25 cellular contexts compared by ENCODE assay signal in the genomic region with DNA sequence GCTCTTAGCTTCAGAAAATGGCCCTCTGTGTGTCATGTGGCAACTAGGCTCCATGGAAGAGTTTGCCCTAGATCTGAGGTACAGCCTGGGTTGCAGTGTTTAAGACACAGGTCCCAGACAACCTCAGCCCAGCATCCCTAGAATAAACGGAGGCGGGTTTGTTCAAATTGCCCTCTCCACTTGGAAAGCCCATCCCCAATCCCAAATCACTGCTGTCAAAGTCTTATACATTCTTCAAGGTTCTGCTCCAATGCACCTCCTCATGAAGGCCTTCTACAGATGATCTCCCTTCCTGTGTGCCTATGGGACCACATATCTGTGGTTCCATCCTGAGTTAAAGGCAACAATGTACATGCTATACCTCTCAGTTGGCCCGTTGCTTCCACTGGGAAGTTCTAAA.
A peak's percentile ranks its signal among the peaks of the same experiment; 100 is the strongest.
DNase-seq lines count a peak whose midpoint lies in the region; ATAC-seq, FAIRE-seq and TF ChIP-seq lines count a peak whose summit lies in the region.
"Had no signal": no experiment of that assay in that cellular context is flagged by ENCODE, and none has a peak within 500 bp of the region (broad histone marks: within the 10 kb centered on the region; RNA-seq: fewer than 3 reads in every experiment).

No MANE protein-coding gene starts in this region.

- CTCF ChIA-PET in IMR-90 (lab: Yijun Ruan, JAX): no interaction called here

- no peak for TF ChIP-seq POLR2A in IMR-90 (IDR thresholded peaks at IDR 0.05; ENCODE audit: low read depth, low read length)

- H3K23ac ChIP-seq in IMR-90 (ENCODE audit: low read depth, low read length): no peak overlapping the region

- peak; percentile 82 for FAIRE-seq in bronchial epithelial cell (lab: Jason Lieb, UNC)
- FAIRE-seq: GM12892 had no signal

- BruUV-seq in IMR-90 (replicated peaks; lab: Mats Ljungman, UMichigan): no TSS peak

- no peaks in the 10 kb centered on the region for H3K27me3 ChIP-seq in IMR-90 (ENCODE audit: control insufficient read depth, insufficient read depth, low read length)
- H3K27me3 ChIP-seq in bronchial epithelial cell (ENCODE audit: control insufficient read depth, insufficient read depth, low read length): no peaks in the 10 kb centered on the region

- POLR2A ChIA-PET in IMR-90 (lab: Charles Lee; ENCODE audit: unreplicated experiment): no interaction called here

- H4K91ac ChIP-seq in IMR-90 (ENCODE audit: insufficient read depth, low read depth, low read length): peak overlapping the region; percentile 11

- no peaks in the 10 kb centered on the region for H3K36me3 Mint-ChIP-seq in natural killer cell

- peaks cover 19% of the 10 kb centered on the region for H3K4me1 ChIP-seq in IMR-90 (ENCODE audit: control insufficient read depth, insufficient read depth, low read length)
- H3K4me1 ChIP-seq: HAP-1 had no signal

- H3K4me1 Mint-ChIP-seq in natural killer cell: peaks cover 0 to 14% of the 10 kb centered on the region in 2 donors

- H2AK5ac ChIP-seq in IMR-90 (ENCODE audit: low read depth, low read length): peak overlapping the region; percentile 72

- no peak overlapping the region; a peak in 1 of 4 replicates for H4K8ac ChIP-seq in IMR-90 (ENCODE audit: low read depth in 2 of 2, low read length in 2 of 2)

- H2BK20ac ChIP-seq in IMR-90 (ENCODE audit: low read depth, low read length): peak overlapping the region; percentile 68

- H3K4me3 ChIP-seq in IMR-90 (ENCODE audit: insufficient read depth, low read depth, low read length) (no peak overlapping the region), bronchial epithelial cell (ENCODE audit: low read depth, low read length) (no peak overlapping the region)
- H3K4me3 ChIP-seq: GM23338, HAP-1 had no signal

- H3K4ac ChIP-seq in IMR-90 (ENCODE audit: low read depth, low read length): peak overlapping the region; percentile 58; the same call in 1 of the 2 replicates

- peaks cover 0 to 15% of the 10 kb centered on the region in 2 experiments; a peak in 1 of 4 replicates for H3K79me1 ChIP-seq in IMR-90 (ENCODE audit: low read depth in 1 of 2, low read length in 2 of 2)

- no peak overlapping the region for H2AFZ ChIP-seq in IMR-90 (replicated peaks; ENCODE audit: low read length, poor library complexity)
- H2AFZ ChIP-seq: GM23338 had no signal

- ATAC-seq in IMR-90 (ENCODE audit: low read depth) (no peak), natural killer cell (no peak), GM18870 (IDR thresholded peaks at IDR 0.05; ENCODE audit: unreplicated experiment) (no peak), GM18519 (IDR thresholded peaks at IDR 0.05; ENCODE audit: low FRiP score, unreplicated experiment) (no peak), HG03175 (IDR thresholded peaks at IDR 0.05; ENCODE audit: unreplicated experiment) (no peak)
- ATAC-seq: GM23338, Panc1 had no signal

- no peak overlapping the region for H3K27ac Mint-ChIP-seq in natural killer cell
- H3K27ac Mint-ChIP-seq: B cell, GM23338, HFFc6 had no signal

- H3K18ac ChIP-seq in IMR-90 (ENCODE audit: low read depth, low read length): no peak overlapping the region

- 44% methylated on average over 1 of the region's 3 CpGs; no CpG with 5 or more reads in 1 of the 2 experiments for WGBS in IMR-90 (ENCODE audit: extremely low coverage in 2 of 2, insufficient read length in 1 of 2), 2 experiments

- in situ Hi-C loops in IMR-90 (cut with MboI; ENCODE audit: low sequenced_read_pairs): loop anchor here (10.0 kb wide), 1 partner anchor 79 kb away; no protein-coding TSS in a partner anchor

- peak overlapping the region; percentile 21; the same call in 2 of the 3 replicates for H2BK15ac ChIP-seq in IMR-90 (ENCODE audit: low read depth, low read length)

- H2BK120ac ChIP-seq in IMR-90 (ENCODE audit: low read depth, low read length): peak overlapping the region; percentile 42; the same call in 1 of the 2 replicates

- H3K27me3 Mint-ChIP-seq in natural killer cell (ENCODE audit: low read depth in 2 of 2): peaks cover 77 to 81% of the 10 kb centered on the region in 2 donors

- H3K9me1 ChIP-seq in IMR-90 (ENCODE audit: insufficient read depth, low read length): peaks cover 12% of the 10 kb centered on the region

- DNase-seq in IMR-90: no peak
- no peak for DNase-seq in bronchial epithelial cell (ENCODE audit: low read depth)
- peak; percentile 1 for DNase-seq in natural killer cell
- DNase-seq in ureter (ENCODE audit: low spot score): peak; percentile 12
- DNase-seq: Calu3, DMS153, DND-41, HFFc6, Karpas-422, NCI-H1092, NCI-H1417 treated with DMSO at 0.1 percent for 48 hours, NCI-H1694 treated with DMSO at 0.1 percent for 48 hours, NCI-H2081, NCI-H2227 treated with DMSO at 0.1 percent for 48 hours, NCI-H526 treated with DMSO at 0.1 percent for 48 hours, SHP77 treated with DMSO at 0.1 percent for 48 hours had no signal

- H3K27ac ChIP-seq in IMR-90 (ENCODE audit: insufficient read depth, low read length): no peak overlapping the region
- H3K27ac ChIP-seq: RWPE1 had no signal

- no peak for TF ChIP-seq RAD21 in IMR-90 (IDR thresholded peaks at IDR 0.05; ENCODE audit: low read length)

- no peak overlapping the region; the same call in 1 of the 2 replicates for H3K14ac ChIP-seq in IMR-90 (replicated peaks; ENCODE audit: low read depth, low read length)

- H3K9me3 Mint-ChIP-seq in natural killer cell: no peaks in the 10 kb centered on the region
- H3K9me3 Mint-ChIP-seq: GM23338, HFFc6 had no signal

- no peak overlapping the region for H2BK5ac ChIP-seq in IMR-90 (ENCODE audit: low read depth, low read length, poor library complexity, severe bottlenecking)

- H2AK9ac ChIP-seq in IMR-90 (replicated peaks; ENCODE audit: low read depth, low read length, poor library complexity): peak overlapping the region; percentile 2

- H3K9ac ChIP-seq in IMR-90 (ENCODE audit: low read depth, low read length): no peak overlapping the region

- no peak for TF ChIP-seq CTCF in IMR-90 (conservative IDR thresholded peaks at IDR 0.05; ENCODE audit: low read depth, low read length)
- no peak for TF ChIP-seq CTCF in bronchial epithelial cell (IDR thresholded peaks at IDR 0.05; ENCODE audit: insufficient read depth, low read length, severe bottlenecking)
- no peak for TF ChIP-seq CTCF in natural killer cell (IDR thresholded peaks at IDR 0.05)

- H3K9me3 ChIP-seq in IMR-90 (ENCODE audit: control insufficient read depth, insufficient read depth, low read length): no peaks in the 10 kb centered on the region
- H3K9me3 ChIP-seq: HAP-1 had no signal

- H3K56ac ChIP-seq in IMR-90 (ENCODE audit: extremely low read depth, insufficient read depth, low read length): no peak overlapping the region

- no peaks in the 10 kb centered on the region for H4K20me1 ChIP-seq in IMR-90 (ENCODE audit: insufficient read depth, low read length)

- no peak overlapping the region for H3K4me2 ChIP-seq in IMR-90 (ENCODE audit: low read depth, low read length)
- H3K4me2 ChIP-seq: GM23338 had no signal

- H3K36me3 ChIP-seq in IMR-90 (ENCODE audit: control insufficient read depth, insufficient read depth, low read length) (no peaks in the 10 kb centered on the region), bronchial epithelial cell (ENCODE audit: control insufficient read depth, insufficient read depth, low read length) (no peaks in the 10 kb centered on the region)
- H3K36me3 ChIP-seq: HAP-1 had no signal

- dilution Hi-C loops in IMR-90 (cut with HindIII; ENCODE audit: low sequenced_read_pairs, unreplicated experiment): no loop called here

- intact Hi-C loops in IMR-90 (cut with micrococcal nuclease) (no loop called here), natural killer cell (cut with micrococcal nuclease) (no loop called here)

- no peak overlapping the region for H3K4me3 Mint-ChIP-seq in natural killer cell
- H3K4me3 Mint-ChIP-seq: B cell, GM23338, HFFc6 had no signal

- no peak overlapping the region for H4K5ac ChIP-seq in IMR-90 (ENCODE audit: low read depth, low read length)

TF ChIP-seq in IMR-90, 13 proteins besides CTCF, POLR2A, EP300 and RAD21:
- TF ChIP-seq RCOR1 (IDR thresholded peaks at IDR 0.05; ENCODE audit: insufficient replicate concordance, low read length) (no peak), BHLHE40 (IDR thresholded peaks at IDR 0.05; ENCODE audit: low read depth, low read length) (no peak), CEBPB (IDR thresholded peaks at IDR 0.05; ENCODE audit: low read depth, low read length) (no peak), FOS (IDR thresholded peaks at IDR 0.05; ENCODE audit: low read depth, low read length) (no peak), CHD1 (IDR thresholded peaks at IDR 0.05; ENCODE audit: low read depth, low read length) (no peak), SMC3 (IDR thresholded peaks at IDR 0.05; ENCODE audit: low read depth, low read length) (no peak), NFE2L2 (IDR thresholded peaks at IDR 0.05; ENCODE audit: low read depth, low read length) (no peak), MAZ (IDR thresholded peaks at IDR 0.05; ENCODE audit: borderline replicate concordance, low read depth, low read length) (no peak), RFX5 (IDR thresholded peaks at IDR 0.05; ENCODE audit: low read depth, low read length) (no peak), MXI1 (IDR thresholded peaks at IDR 0.05; ENCODE audit: borderline replicate concordance, low read depth, low read length) (no peak), MAFK (IDR thresholded peaks at IDR 0.05; ENCODE audit: low read depth, low read length) (no peak)
- TF ChIP-seq, protein P1, sequence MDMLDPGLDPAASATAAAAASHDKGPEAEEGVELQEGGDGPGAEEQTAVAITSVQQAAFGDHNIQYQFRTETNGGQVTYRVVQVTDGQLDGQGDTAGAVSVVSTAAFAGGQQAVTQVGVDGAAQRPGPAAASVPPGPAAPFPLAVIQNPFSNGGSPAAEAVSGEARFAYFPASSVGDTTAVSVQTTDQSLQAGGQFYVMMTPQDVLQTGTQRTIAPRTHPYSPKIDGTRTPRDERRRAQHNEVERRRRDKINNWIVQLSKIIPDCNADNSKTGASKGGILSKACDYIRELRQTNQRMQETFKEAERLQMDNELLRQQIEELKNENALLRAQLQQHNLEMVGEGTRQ (IDR thresholded peaks at IDR 0.05; ENCODE audit: low read depth, low read length): no peak

Comparison
In these comparisons a context has a peak if more than half of its experiments do, and no peak if none do; other contexts are left out.
1. DNase-seq: peak in natural killer cell (single experiment) and ureter (single experiment); none in IMR-90 (single experiment) and bronchial epithelial cell (single experiment).